In genomic region chr4:75953509-75953908, GRCh38 we compare ENCODE assay signal across 24 cellular contexts. TPM values are rescaled to one million over a fixed set of nuclear protein-coding genes. Genes with fewer than 3 reads are reported as not detected.
"Had no signal": no experiment of that assay in that cellular context is flagged by ENCODE, and none has a peak within 500 bp of the region (broad histone marks: within the 10 kb centered on the region; RNA-seq: fewer than 3 reads in every experiment).

No MANE protein-coding gene starts in this region.

- H3K9me3 Mint-ChIP-seq: activated CD4-positive, alpha-beta T cell treated with anti-CD3 and anti-CD28 coated beads, Interleukin-2, amount 10 ng/mL, durations not matched to agents 24 days and 14 days; stimulated activated naive CD8-positive, alpha-beta T cell treated with anti-CD3 and anti-CD28 coated beads, Interleukin-15, amount 100 ng/mL, for 72 hours had no signal

- ATAC-seq: left colon; stimulated activated naive CD8-positive, alpha-beta T cell treated with anti-CD3 and anti-CD28 coated beads, Interleukin-15, amount 100 ng/mL, for 72 hours had no signal

- H3K27ac ChIP-seq: ascending aorta, coronary artery, vagina had no signal

- H3K4me1 ChIP-seq: ascending aorta, esophagus squamous epithelium, vagina had no signal

- H3K27me3 ChIP-seq: ascending aorta, esophagus squamous epithelium, vagina had no signal

- H3K9me3 ChIP-seq: ascending aorta, esophagus squamous epithelium, vagina had no signal

- H3K27ac Mint-ChIP-seq: activated CD4-positive, alpha-beta T cell treated with anti-CD3 and anti-CD28 coated beads, Interleukin-2, amount 10 ng/mL, durations not matched to agents 24 days and 14 days had no signal

- H3K27me3 Mint-ChIP-seq: activated CD4-positive, alpha-beta T cell treated with anti-CD3 and anti-CD28 coated beads, Interleukin-2, amount 10 ng/mL, durations not matched to agents 24 days and 14 days; stimulated activated naive CD8-positive, alpha-beta T cell treated with anti-CD3 and anti-CD28 coated beads, Interleukin-15, amount 100 ng/mL, for 72 hours had no signal

- H3K4me3 Mint-ChIP-seq: activated CD4-positive, alpha-beta T cell treated with anti-CD3 and anti-CD28 coated beads, Interleukin-2, amount 10 ng/mL, durations not matched to agents 24 days and 14 days; stimulated activated naive CD8-positive, alpha-beta T cell treated with anti-CD3 and anti-CD28 coated beads, Interleukin-15, amount 100 ng/mL, for 72 hours had no signal

- H3K4me1 Mint-ChIP-seq: stimulated activated naive CD8-positive, alpha-beta T cell treated with anti-CD3 and anti-CD28 coated beads, Interleukin-15, amount 100 ng/mL, for 72 hours had no signal

- DNase-seq: activated CD4-positive, alpha-beta T cell treated with anti-CD3 and anti-CD28 coated beads, Interleukin-2, amount 10 ng/mL, durations not matched to agents 24 days and 14 days; activated naive CD4-positive, alpha-beta T cell treated with anti-CD3 and anti-CD28 coated beads, Interleukin-2, amount 50 U/mL, for 16 hours; esophagus squamous epithelium; hypothalamus; islet precursor cell; left colon; occipital lobe; stimulated activated CD4-positive, alpha-beta T cell treated with anti-CD3 and anti-CD28 coated beads, Interleukin-2, amount 100 ng/mL, for 24 hours; stimulated activated naive CD8-positive, alpha-beta T cell treated with anti-CD3 and anti-CD28 coated beads, Interleukin-15, amount 100 ng/mL, for 72 hours; T1000; trophoblast cell had no signal

- H3K4me3 ChIP-seq: ascending aorta, coronary artery, esophagus squamous epithelium, vagina had no signal

RNA-seq across cellular contexts. Expression of gene PPEF2, which starts 51.3 kb away (rescaled TPM):
- total RNA-seq: ascending aorta; endothelial cell of umbilical vein; left colon; myocyte; occipital lobe; posterior vena cava; skeletal muscle tissue; T-helper 1 cell treated with Interleukin-12 subunit alpha and Interleukin-12 subunit beta and Interleukin-4 antibody, amounts not matched to agents 30 ng/mL and 1 ng/mL, for 36 hours; vagina had no signal
- polyA plus RNA-seq: adipose tissue had no signal

RNA-seq across cellular contexts. Expression of gene CXCL9, which starts 53.8 kb away (rescaled TPM):
- total RNA-seq: endothelial cell of umbilical vein, fibroblast of villous mesenchyme, lung microvascular endothelial cell, myocyte, occipital lobe, temporal lobe had no signal
- polyA plus RNA-seq: endothelial cell of umbilical vein, neural cell had no signal
